ENCODE assay signal across 8 cellular contexts in genomic region chr12:55847603-55848329, GRCh38. TPM values are rescaled to one million over a fixed set of nuclear protein-coding genes. Genes with fewer than 3 reads are reported as not detected.
DNase-seq lines count a peak whose midpoint lies in the region; ATAC-seq and FAIRE-seq lines count a peak whose summit lies in the region.

No MANE protein-coding gene starts in this region.

- peak overlapping the region; percentile 93 for H3K27ac ChIP-seq in SJSA1

- FAIRE-seq in endometrium (lab: Jason Lieb, UNC), result peak; percentile 58

- no peaks in the 10 kb centered on the region for H3K36me3 ChIP-seq in SJSA1

- H3K4me3 ChIP-seq in SJSA1, result no peak overlapping the region

- DNase-seq in CMK (ENCODE audit: low read depth) (peak; percentile 68), SJSA1 (ENCODE audit: low read depth in 1 of 2, low spot score in 2 of 2) (peak; percentile 84 to 94), mucosa of gallbladder (ENCODE audit: low spot score) (peak; percentile 87), ureter (ENCODE audit: low spot score) (peak; percentile 90), HPDE6-E6E7 (ENCODE audit: extremely low spot score) (no peak), DMS53 (lab: John Stamatoyannopoulos, UW) (no peak)

- H3K4me1 ChIP-seq in SJSA1 (replicated peaks), result peaks cover 27% of the 10 kb centered on the region

- no peak for ATAC-seq in HG03432 (IDR thresholded peaks at IDR 0.05; ENCODE audit: unreplicated experiment)

- H3K27me3 ChIP-seq in SJSA1 (replicated peaks), result no peaks in the 10 kb centered on the region

- H3K9me3 ChIP-seq in SJSA1 (replicated peaks), result no peaks in the 10 kb centered on the region

RNA-seq across cellular contexts. Expression of gene MMP19, which starts 5.0 kb away (rescaled TPM):
- 9.8 and 14.5 TPM in 2 replicates for total RNA-seq in SJSA1 (2014; rRNA removed; shearing (Covaris generic))
- total RNA-seq in mucosa of gallbladder, result 5.2 TPM
- 17.7 TPM for total RNA-seq in ureter

RNA-seq across cellular contexts. Expression of gene DNAJC14, which starts 18.4 kb away (rescaled TPM):
- 41.6 and 58.1 TPM in 2 replicates for total RNA-seq in SJSA1 (2014; rRNA removed; shearing (Covaris generic))
- total RNA-seq in mucosa of gallbladder (31.6 TPM), ureter (33.0 TPM)

RNA-seq across cellular contexts. Expression of gene ORMDL2, which starts 29.9 kb away (rescaled TPM):
- total RNA-seq in SJSA1 (2014; rRNA removed; shearing (Covaris generic)), result 15.4 and 15.7 TPM in 2 replicates
- total RNA-seq in mucosa of gallbladder, result 66.2 TPM
- 88.4 TPM for total RNA-seq in ureter

RNA-seq across cellular contexts. Expression of gene SARNP, which starts 30.2 kb away (rescaled TPM):
- total RNA-seq in SJSA1 (2014; rRNA removed; shearing (Covaris generic)), result 124 and 208 TPM in 2 replicates
- 36.6 TPM for total RNA-seq in mucosa of gallbladder
- total RNA-seq in ureter, result 61.9 TPM

Comparison
In these comparisons a context has a peak if more than half of its experiments do, and no peak if none do; other contexts are left out.
1. DNase-seq: peak in CMK (single experiment), SJSA1 (2 of 2), mucosa of gallbladder (single experiment) and ureter (single experiment); none in HPDE6-E6E7 (single experiment) and DMS53 (single experiment).